ENCODE assay signal across 1 cellular context in genomic region chr6:151375833-151376232, GRCh38.
TF ChIP-seq lines count a peak whose summit lies in the region.

No MANE protein-coding gene starts in this region.

TF ChIP-seq in SK-N-SH treated with all-trans-retinoic acid at 6 μM for 48 hours, 23 proteins besides CTCF, POLR2A, EP300 and RAD21:
- TF ChIP-seq RARB (CRISPR knock-in tag; IDR thresholded peaks at IDR 0.05) = no peak
